1 cellular context compared by ENCODE assay signal in the genomic region with DNA sequence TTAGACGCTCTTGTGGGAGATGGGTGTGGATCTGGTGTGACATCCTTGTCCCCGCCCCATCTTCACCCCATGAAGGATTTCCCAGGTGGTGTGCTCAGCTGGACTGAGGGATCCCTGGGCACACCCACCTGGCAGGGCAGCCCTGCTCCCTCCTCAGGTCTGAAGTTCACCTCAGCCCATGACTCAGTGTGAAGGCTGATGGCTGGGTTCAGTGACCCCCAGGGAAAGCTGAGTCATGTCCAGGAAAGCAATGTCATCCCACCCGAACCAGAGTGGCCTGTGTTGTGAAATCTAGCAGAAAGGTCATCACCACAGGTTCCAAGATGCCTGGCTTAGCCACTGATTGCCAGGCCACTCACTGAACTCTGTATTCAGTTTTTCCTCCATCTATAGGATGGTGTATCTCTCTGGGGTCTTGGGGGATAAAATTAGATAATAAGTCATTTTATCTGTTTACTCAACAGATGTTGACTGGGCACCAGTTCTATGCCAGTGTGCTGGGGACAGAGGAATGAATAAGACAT.
A peak's percentile ranks its signal among the peaks of the same experiment; 100 is the strongest.
TF ChIP-seq lines count a peak whose summit lies in the region.

No MANE protein-coding gene starts in this region.

TF ChIP-seq in HepG2, 621 proteins besides CTCF, POLR2A, EP300 and RAD21 (continued from another document):
- TF ChIP-seq ZNF224 (CRISPR knock-in tag; IDR thresholded peaks at IDR 0.05) (no peak), ZNF816 (CRISPR knock-in tag; IDR thresholded peaks at IDR 0.05; ENCODE audit: borderline replicate concordance) (peak; percentile 76; the same call in 1 of the 2 replicates), PHF5A (CRISPR knock-in tag; IDR thresholded peaks at IDR 0.05; ENCODE audit: low read depth, unreplicated experiment) (peak; percentile 87), SIN3B (IDR thresholded peaks at IDR 0.05; ENCODE audit: low read length) (no peak), ATF1 (CRISPR knock-in tag; IDR thresholded peaks at IDR 0.05) (no peak), HDAC2 (CRISPR knock-in tag; IDR thresholded peaks at IDR 0.05) (peak; percentile 94), LCORL (IDR thresholded peaks at IDR 0.05) (no peak), LCORL (CRISPR knock-in tag; IDR thresholded peaks at IDR 0.05) (peak; percentile 94), MTERF4 (CRISPR knock-in tag; IDR thresholded peaks at IDR 0.05) (0 out of 2 replicates have a peak, but pooled peaks have one; percentile 24), ZNF274 (CRISPR knock-in tag; IDR thresholded peaks at IDR 0.05) (no peak), ZNF180 (CRISPR knock-in tag; IDR thresholded peaks at IDR 0.05; ENCODE audit: borderline replicate concordance, low read depth) (no peak), ISL2 (CRISPR knock-in tag; IDR thresholded peaks at IDR 0.05) (peak; percentile 84), ZNF777 (CRISPR knock-in tag; IDR thresholded peaks at IDR 0.05) (no peak), SPEN (CRISPR knock-in tag; IDR thresholded peaks at IDR 0.05; ENCODE audit: low read depth) (peak; percentile 96), ETV6 (CRISPR knock-in tag; conservative IDR thresholded peaks at IDR 0.05) (peak; percentile 53; the same call in 1 of the 2 replicates), ZNF138 (CRISPR knock-in tag; IDR thresholded peaks at IDR 0.05; ENCODE audit: low read depth) (no peak), EEA1 (CRISPR knock-in tag; IDR thresholded peaks at IDR 0.05; ENCODE audit: borderline replicate concordance) (no peak), SP2 (CRISPR knock-in tag; IDR thresholded peaks at IDR 0.05) (no peak), ZNF496 (CRISPR knock-in tag; IDR thresholded peaks at IDR 0.05; ENCODE audit: insufficient replicate concordance) (no peak), FIP1L1 (IDR thresholded peaks at IDR 0.05; ENCODE audit: borderline replicate concordance, insufficient read depth, low read depth, low read length) (no peak), HCFC1 (IDR thresholded peaks at IDR 0.05; ENCODE audit: low read depth, low read length) (no peak; the same call in 1 of the 2 replicates), NONO (IDR thresholded peaks at IDR 0.05) (no peak), NONO (CRISPR knock-in tag; conservative IDR thresholded peaks at IDR 0.05) (peak; percentile 67; the same call in 1 of the 2 replicates), ELK4 (CRISPR knock-in tag; IDR thresholded peaks at IDR 0.05; ENCODE audit: borderline replicate concordance) (no peak), HDAC1 (CRISPR knock-in tag; IDR thresholded peaks at IDR 0.05) (peak; percentile 96), XBP1 (CRISPR knock-in tag; IDR thresholded peaks at IDR 0.05) (0 out of 2 replicates have a peak, but pooled peaks have one; percentile 55), DPF2 (CRISPR knock-in tag; IDR thresholded peaks at IDR 0.05; ENCODE audit: borderline replicate concordance, low read depth) (peak; percentile 69; the same call in 1 of the 2 replicates)
- TF ChIP-seq, protein P1, sequence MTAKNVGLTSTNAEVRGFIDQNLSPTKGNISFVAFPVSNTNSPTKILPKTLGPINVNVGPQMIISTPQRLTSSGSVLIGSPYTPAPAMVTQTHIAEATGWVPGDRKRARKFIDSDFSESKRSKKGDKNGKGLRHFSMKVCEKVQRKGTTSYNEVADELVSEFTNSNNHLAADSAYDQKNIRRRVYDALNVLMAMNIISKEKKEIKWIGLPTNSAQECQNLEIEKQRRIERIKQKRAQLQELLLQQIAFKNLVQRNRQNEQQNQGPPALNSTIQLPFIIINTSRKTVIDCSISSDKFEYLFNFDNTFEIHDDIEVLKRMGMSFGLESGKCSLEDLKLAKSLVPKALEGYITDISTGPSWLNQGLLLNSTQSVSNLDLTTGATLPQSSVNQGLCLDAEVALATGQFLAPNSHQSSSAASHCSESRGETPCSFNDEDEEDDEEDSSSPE (CRISPR knock-in tag; IDR thresholded peaks at IDR 0.05): no peak
TF ChIP-seq in HepG2: peak in this region for 262.
